ENCODE assay signal across 1 cellular context in genomic region chr18:3247243-3248061, GRCh38.
TF ChIP-seq lines count a peak whose summit lies in the region.

TSS of gene MYL12A (plus strand) at chr18:3247801. CDS start at chr18:3253248, 5,447 bp downstream.

TF ChIP-seq in GM12878, 131 proteins besides CTCF, POLR2A, EP300 and RAD21 (continued from another document):
- TF ChIP-seq, protein P1, sequence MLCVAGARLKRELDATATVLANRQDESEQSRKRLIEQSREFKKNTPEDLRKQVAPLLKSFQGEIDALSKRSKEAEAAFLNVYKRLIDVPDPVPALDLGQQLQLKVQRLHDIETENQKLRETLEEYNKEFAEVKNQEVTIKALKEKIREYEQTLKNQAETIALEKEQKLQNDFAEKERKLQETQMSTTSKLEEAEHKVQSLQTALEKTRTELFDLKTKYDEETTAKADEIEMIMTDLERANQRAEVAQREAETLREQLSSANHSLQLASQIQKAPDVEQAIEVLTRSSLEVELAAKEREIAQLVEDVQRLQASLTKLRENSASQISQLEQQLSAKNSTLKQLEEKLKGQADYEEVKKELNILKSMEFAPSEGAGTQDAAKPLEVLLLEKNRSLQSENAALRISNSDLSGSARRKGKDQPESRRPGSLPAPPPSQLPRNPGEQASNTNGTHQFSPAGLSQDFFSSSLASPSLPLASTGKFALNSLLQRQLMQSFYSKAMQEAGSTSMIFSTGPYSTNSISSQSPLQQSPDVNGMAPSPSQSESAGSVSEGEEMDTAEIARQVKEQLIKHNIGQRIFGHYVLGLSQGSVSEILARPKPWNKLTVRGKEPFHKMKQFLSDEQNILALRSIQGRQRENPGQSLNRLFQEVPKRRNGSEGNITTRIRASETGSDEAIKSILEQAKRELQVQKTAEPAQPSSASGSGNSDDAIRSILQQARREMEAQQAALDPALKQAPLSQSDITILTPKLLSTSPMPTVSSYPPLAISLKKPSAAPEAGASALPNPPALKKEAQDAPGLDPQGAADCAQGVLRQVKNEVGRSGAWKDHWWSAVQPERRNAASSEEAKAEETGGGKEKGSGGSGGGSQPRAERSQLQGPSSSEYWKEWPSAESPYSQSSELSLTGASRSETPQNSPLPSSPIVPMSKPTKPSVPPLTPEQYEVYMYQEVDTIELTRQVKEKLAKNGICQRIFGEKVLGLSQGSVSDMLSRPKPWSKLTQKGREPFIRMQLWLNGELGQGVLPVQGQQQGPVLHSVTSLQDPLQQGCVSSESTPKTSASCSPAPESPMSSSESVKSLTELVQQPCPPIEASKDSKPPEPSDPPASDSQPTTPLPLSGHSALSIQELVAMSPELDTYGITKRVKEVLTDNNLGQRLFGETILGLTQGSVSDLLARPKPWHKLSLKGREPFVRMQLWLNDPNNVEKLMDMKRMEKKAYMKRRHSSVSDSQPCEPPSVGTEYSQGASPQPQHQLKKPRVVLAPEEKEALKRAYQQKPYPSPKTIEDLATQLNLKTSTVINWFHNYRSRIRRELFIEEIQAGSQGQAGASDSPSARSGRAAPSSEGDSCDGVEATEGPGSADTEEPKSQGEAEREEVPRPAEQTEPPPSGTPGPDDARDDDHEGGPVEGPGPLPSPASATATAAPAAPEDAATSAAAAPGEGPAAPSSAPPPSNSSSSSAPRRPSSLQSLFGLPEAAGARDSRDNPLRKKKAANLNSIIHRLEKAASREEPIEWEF (IDR thresholded peaks at IDR 0.05; ENCODE audit: insufficient replicate concordance, low read depth, low read length): no peak
- TF ChIP-seq ZNF207 (IDR thresholded peaks at IDR 0.05; ENCODE audit: borderline replicate concordance): peak; percentile 96
- TF ChIP-seq ATF2 (IDR thresholded peaks at IDR 0.05; ENCODE audit: low read length): no peak
